ENCODE assay signal across 9 cellular contexts in the genomic region with DNA sequence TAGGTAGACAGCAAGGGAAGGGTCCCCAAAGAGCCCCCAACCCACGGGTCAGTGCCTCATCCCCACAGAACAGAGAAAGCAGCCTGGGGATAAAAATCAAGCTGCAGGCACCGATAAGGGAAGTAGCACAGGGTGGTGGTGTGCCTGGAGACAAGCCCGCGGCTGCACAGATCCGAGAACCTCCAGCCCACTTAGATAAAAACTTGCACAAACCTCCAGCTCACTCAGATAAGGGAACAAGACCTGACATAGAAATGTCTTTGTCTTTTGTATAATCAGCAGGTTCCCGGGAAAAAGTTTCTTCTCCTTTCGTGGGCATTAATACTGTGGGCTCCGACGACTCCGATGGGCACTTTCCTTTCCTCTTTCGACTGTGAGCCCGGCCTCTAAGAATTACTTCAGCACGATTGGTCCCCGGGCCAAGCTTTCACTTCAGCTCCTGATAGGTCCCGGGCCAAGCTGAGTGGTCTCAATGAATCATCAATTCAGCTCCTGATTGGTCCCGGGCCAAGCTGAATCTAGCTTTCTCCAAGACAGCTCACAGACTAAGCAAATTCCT. TPM values are rescaled to one million over a fixed set of nuclear protein-coding genes. Genes with fewer than 3 reads are reported as not detected.
A peak's percentile ranks its signal among the peaks of the same experiment; 100 is the strongest.
DNase-seq lines count a peak whose midpoint lies in the region; TF ChIP-seq lines count a peak whose summit lies in the region.
"Had no signal": no experiment of that assay in that cellular context is flagged by ENCODE, and none has a peak within 500 bp of the region (broad histone marks: within the 10 kb centered on the region; RNA-seq: fewer than 3 reads in every experiment).

No MANE protein-coding gene starts in this region.

- H3K27ac Mint-ChIP-seq in dendritic cell treated with granulocyte-macrophage colony-stimulating factor and Interleukin-4, amounts not matched to agents 40 ng/mL and 50 ng/mL, for 4 days = peak overlapping the region; percentile 58

- peak overlapping the region; percentile 46 for H3K4me3 Mint-ChIP-seq in dendritic cell treated with granulocyte-macrophage colony-stimulating factor and Interleukin-4, amounts not matched to agents 40 ng/mL and 50 ng/mL, for 4 days

- DNase-seq in GM20000 (ENCODE audit: low spot score) (peak; percentile 26), NOMO-1 treated with DMSO at 0.1 percent for 48 hours (lab: John Stamatoyannopoulos, UW; ENCODE audit: unreplicated experiment) (peak; percentile 68), pons (ENCODE audit: low spot score) (peak; percentile 54), posterior vena cava (ENCODE audit: low spot score) (no peak), T-helper 9 cell (no peak), NCI-H2171 (lab: John Stamatoyannopoulos, UW) (no peak), NCI-H1105 (lab: John Stamatoyannopoulos, UW) (no peak)
- DNase-seq: sigmoid colon had no signal

- no peaks in the 10 kb centered on the region for H3K9me3 Mint-ChIP-seq in dendritic cell treated with granulocyte-macrophage colony-stimulating factor and Interleukin-4, amounts not matched to agents 40 ng/mL and 50 ng/mL, for 4 days

- TF ChIP-seq CTCF in GM20000 (IDR thresholded peaks at IDR 0.05; ENCODE audit: extremely low read depth, missing control alignments) = no peak

- peaks cover 10% of the 10 kb centered on the region for H3K4me1 Mint-ChIP-seq in dendritic cell treated with granulocyte-macrophage colony-stimulating factor and Interleukin-4, amounts not matched to agents 40 ng/mL and 50 ng/mL, for 4 days (ENCODE audit: low read depth)

- intact Hi-C loops in dendritic cell treated with granulocyte-macrophage colony-stimulating factor and Interleukin-4, amounts not matched to agents 40 ng/mL and 50 ng/mL, for 4 days (cut with micrococcal nuclease) = loop anchor here (10.0 kb wide), 1 partner anchor 45 kb away; a partner anchor contains a TSS
- intact Hi-C loops in posterior vena cava (cut with DNase I) = loop anchor here (5.0 to 10.0 kb wide), 2 partner anchors 203 to 205 kb away; a partner anchor contains a TSS

- peaks cover 27% of the 10 kb centered on the region for H3K36me3 Mint-ChIP-seq in dendritic cell treated with granulocyte-macrophage colony-stimulating factor and Interleukin-4, amounts not matched to agents 40 ng/mL and 50 ng/mL, for 4 days (ENCODE audit: low read depth)

- no peaks in the 10 kb centered on the region for H3K27me3 Mint-ChIP-seq in dendritic cell treated with granulocyte-macrophage colony-stimulating factor and Interleukin-4, amounts not matched to agents 40 ng/mL and 50 ng/mL, for 4 days

RNA-seq across cellular contexts. Expression of a gene that starts 32.4 kb away (rescaled TPM):
- 10 to 100 TPM; 87.8 to 91.9 TPM for total RNA-seq in posterior vena cava

RNA-seq across cellular contexts. Expression of a gene that starts 43.4 kb away (rescaled TPM):
- total RNA-seq in posterior vena cava = 10 to 100 TPM; 45.3 to 53.5 TPM

Comparison
In these comparisons a context has a peak if more than half of its experiments do, and no peak if none do; other contexts are left out.
1. DNase-seq: peak in GM20000 (single experiment), NOMO-1 treated with DMSO at 0.1 percent for 48 hours (single experiment) and pons (single experiment); none in posterior vena cava (single experiment), T-helper 9 cell (single experiment), NCI-H2171 (single experiment) and NCI-H1105 (single experiment).